Comparison of ENCODE assay signal across 8 cellular contexts in genomic region chr20:35172434-35172806, GRCh38. TPM values are rescaled to one million over a fixed set of nuclear protein-coding genes. Genes with fewer than 3 reads are reported as not detected.
A peak's percentile ranks its signal among the peaks of the same experiment; 100 is the strongest.
DNase-seq lines count a peak whose midpoint lies in the region; ATAC-seq lines count a peak whose summit lies in the region.

No MANE protein-coding gene starts in this region.

- H3K36me3 Mint-ChIP-seq in stimulated activated naive CD8-positive, alpha-beta T cell treated with anti-CD3 and anti-CD28 coated beads, Interleukin-15, Interleukin-2, amounts not matched to agents 100 ng/mL and 50 ng/mL, for 24 hours (ENCODE audit: low read depth): no peaks in the 10 kb centered on the region

- H3K4me1 Mint-ChIP-seq in stimulated activated naive CD8-positive, alpha-beta T cell treated with anti-CD3 and anti-CD28 coated beads, Interleukin-15, Interleukin-2, amounts not matched to agents 100 ng/mL and 50 ng/mL, for 24 hours (ENCODE audit: low read depth): peaks cover 21% of the 10 kb centered on the region

- H3K9me3 ChIP-seq in mucosa of rectum (ENCODE audit: control insufficient read depth in 2 of 2, low read length in 2 of 2): no peaks in the 10 kb centered on the region

- no peak for ATAC-seq in stimulated activated naive CD8-positive, alpha-beta T cell treated with anti-CD3 and anti-CD28 coated beads, Interleukin-15, Interleukin-2, amounts not matched to agents 100 U/mL and 50 U/mL, for 24 hours
- ATAC-seq in GM21528 (IDR thresholded peaks at IDR 0.05; ENCODE audit: low FRiP score, unreplicated experiment) (no peak), sciatic nerve (no peak)

- DNase-seq in stimulated activated naive CD8-positive, alpha-beta T cell treated with anti-CD3 and anti-CD28 coated beads, Interleukin-15, Interleukin-2, amounts not matched to agents 100 U/mL and 50 U/mL, for 24 hours: no peak
- DNase-seq in caudate nucleus (lab: John Stamatoyannopoulos, UW) (no peak), NCI-H146 treated with DMSO at 0.1 percent for 48 hours (lab: John Stamatoyannopoulos, UW; ENCODE audit: unreplicated experiment) (no peak), epidermal melanocyte (ENCODE audit: insufficient read length, low spot score) (no peak), sciatic nerve (ENCODE audit: low spot score) (no peak)

- H3K27me3 Mint-ChIP-seq in stimulated activated naive CD8-positive, alpha-beta T cell treated with anti-CD3 and anti-CD28 coated beads, Interleukin-15, Interleukin-2, amounts not matched to agents 100 ng/mL and 50 ng/mL, for 24 hours: no peaks in the 10 kb centered on the region

- intact Hi-C loops in sciatic nerve (cut with DNase I): no loop called here

- no peaks in the 10 kb centered on the region for H3K36me3 ChIP-seq in mucosa of rectum (ENCODE audit: control insufficient read depth in 2 of 2, insufficient read depth in 2 of 2, low read length in 2 of 2)

- peaks cover 12 to 15% of the 10 kb centered on the region in 2 donors for H3K4me1 ChIP-seq in mucosa of rectum (ENCODE audit: control insufficient read depth in 2 of 2, insufficient read depth in 2 of 2, low read length in 2 of 2)

- H3K4me3 ChIP-seq in mucosa of rectum (ENCODE audit: low read length in 2 of 2): peak overlapping the region; percentile 67 to 74

- peak overlapping the region; percentile 45 to 68 for H3K9ac ChIP-seq in mucosa of rectum (ENCODE audit: low read depth in 1 of 2, low read length in 2 of 2)

- H3K4me3 Mint-ChIP-seq in stimulated activated naive CD8-positive, alpha-beta T cell treated with anti-CD3 and anti-CD28 coated beads, Interleukin-15, Interleukin-2, amounts not matched to agents 100 ng/mL and 50 ng/mL, for 24 hours: peak overlapping the region; percentile 73

- H3K27ac Mint-ChIP-seq in stimulated activated naive CD8-positive, alpha-beta T cell treated with anti-CD3 and anti-CD28 coated beads, Interleukin-15, Interleukin-2, amounts not matched to agents 100 ng/mL and 50 ng/mL, for 24 hours: peak overlapping the region; percentile 39

- H3K27ac ChIP-seq in caudate nucleus (ENCODE audit: low read depth, low read length) (peak overlapping the region; percentile 37), mucosa of rectum (ENCODE audit: low read depth in 2 of 2, low read length in 2 of 2) (peak overlapping the region; percentile 50 to 68)

- no peaks in the 10 kb centered on the region for H3K9me3 Mint-ChIP-seq in stimulated activated naive CD8-positive, alpha-beta T cell treated with anti-CD3 and anti-CD28 coated beads, Interleukin-15, Interleukin-2, amounts not matched to agents 100 ng/mL and 50 ng/mL, for 24 hours

- no peaks in the 10 kb centered on the region for H3K27me3 ChIP-seq in mucosa of rectum (ENCODE audit: control insufficient read depth in 2 of 2, insufficient read depth in 2 of 2, low read length in 2 of 2)

RNA-seq across cellular contexts. Expression of gene PROCR, which starts 0.5 kb away (rescaled TPM):
- total RNA-seq in sciatic nerve: 24.0 TPM

RNA-seq across cellular contexts. Expression of gene EDEM2, which starts 25.3 kb away (rescaled TPM):
- 15.4 TPM for total RNA-seq in sciatic nerve

RNA-seq across cellular contexts. Expression of gene MMP24, which starts 54.1 kb away (rescaled TPM):
- total RNA-seq in sciatic nerve: 0.49 TPM
